Comparison of ENCODE assay signal across 19 cellular contexts in the genomic region with DNA sequence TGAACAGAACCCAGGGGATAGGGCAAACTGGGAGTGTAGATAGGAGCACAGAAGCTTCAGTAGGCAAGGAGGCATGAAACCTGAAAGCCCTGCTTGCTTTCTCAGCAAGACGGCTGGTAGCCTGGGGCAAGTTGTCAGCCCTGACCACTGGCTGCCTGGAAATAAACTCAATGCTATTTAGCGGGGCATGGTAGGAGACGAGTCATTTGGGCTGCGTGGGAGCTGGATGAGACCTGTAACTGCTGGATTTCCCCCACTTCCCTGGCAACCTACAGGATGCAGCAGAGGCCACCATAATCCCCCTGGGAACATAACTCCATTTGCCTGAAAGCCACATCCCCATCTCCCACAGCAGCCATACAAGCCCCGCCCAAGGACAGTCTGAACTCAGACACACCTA.
A peak's percentile ranks its signal among the peaks of the same experiment; 100 is the strongest.
DNase-seq lines count a peak whose midpoint lies in the region; ATAC-seq, FAIRE-seq and TF ChIP-seq lines count a peak whose summit lies in the region.
"Had no signal": no experiment of that assay in that cellular context is flagged by ENCODE, and none has a peak within 500 bp of the region (broad histone marks: within the 10 kb centered on the region; RNA-seq: fewer than 3 reads in every experiment).

No MANE protein-coding gene starts in this region.

- H3K36me3 ChIP-seq in breast epithelium (no peaks in the 10 kb centered on the region), bronchial epithelial cell (ENCODE audit: control insufficient read depth, insufficient read depth, low read length) (no peaks in the 10 kb centered on the region)
- H3K36me3 ChIP-seq: SJSA1 had no signal

- POLR2A ChIA-PET in MCF 10A (lab: Yijun Ruan, JAX): interaction anchor here (0.7 kb wide), 1 partner anchor 202 kb away, joined by 3 read pairs; no protein-coding TSS in a partner anchor

- CTCF ChIA-PET in MCF 10A (lab: Yijun Ruan, JAX): interaction anchor here (0.6 kb wide), 1 partner anchor 199 kb away, joined by 4 read pairs; no protein-coding TSS in a partner anchor

- H3K4me1 ChIP-seq in breast epithelium: no peaks in the 10 kb centered on the region
- H3K4me1 ChIP-seq: SJSA1 had no signal

- H3K27ac ChIP-seq in breast epithelium: no peak overlapping the region
- H3K27ac ChIP-seq: HL-60, SJSA1 had no signal

- H3K9me3 Mint-ChIP-seq in MCF 10A (ENCODE audit: unreplicated experiment): peaks cover 41% of the 10 kb centered on the region

- H3K27me3 ChIP-seq in breast epithelium: no peaks in the 10 kb centered on the region
- no peaks in the 10 kb centered on the region for H3K27me3 ChIP-seq in bronchial epithelial cell (ENCODE audit: control insufficient read depth, insufficient read depth, low read length)
- H3K27me3 ChIP-seq: SJSA1 had no signal

- intact Hi-C loops in MCF 10A (cut with micrococcal nuclease) (no loop called here), breast epithelium (cut with DNase I; ENCODE audit: low total_unique reads) (no loop called here)

- peak; percentile 24 for DNase-seq in MCF 10A (ENCODE audit: unreplicated experiment)
- DNase-seq in breast epithelium (ENCODE audit: low spot score in 2 of 2): no peak
- DNase-seq in NCI-H226: peak; percentile 42
- peak; percentile 41 for DNase-seq in bronchial epithelial cell (ENCODE audit: low read depth)
- no peak for DNase-seq in T-helper 17 cell
- no peak for DNase-seq in C1 segment of cervical spinal cord (lab: John Stamatoyannopoulos, UW)
- DNase-seq: CD4-positive, alpha-beta T cell; DMS153; Kasumi-1; NCI-H1417; NCI-H187; NCI-H2107; NCI-H510A treated with DMSO at 0.1 percent for 48 hours had no signal

- BruUV-seq in MCF 10A (replicated peaks; lab: Mats Ljungman, UMichigan): no TSS peak

- TF ChIP-seq CTCF in MCF 10A (IDR thresholded peaks at IDR 0.05; ENCODE audit: unreplicated experiment) (no peak), breast epithelium (IDR thresholded peaks at IDR 0.05) (no peak), bronchial epithelial cell (IDR thresholded peaks at IDR 0.05; ENCODE audit: insufficient read depth, low read length, severe bottlenecking) (no peak)

- no peak for ATAC-seq in HG03175 (IDR thresholded peaks at IDR 0.05; ENCODE audit: unreplicated experiment)
- ATAC-seq in HG03378 (IDR thresholded peaks at IDR 0.05; ENCODE audit: unreplicated experiment): no peak
- no peak for ATAC-seq in T-helper 17 cell

- no peak for TF ChIP-seq POLR2A in breast epithelium (IDR thresholded peaks at IDR 0.05)

- H3K4me1 Mint-ChIP-seq in MCF 10A (ENCODE audit: insufficient read depth, unreplicated experiment) (peaks cover 11% of the 10 kb centered on the region), T-helper 17 cell (no peaks in the 10 kb centered on the region)
- H3K4me1 Mint-ChIP-seq: B cell had no signal

- H3K9me3 ChIP-seq in breast epithelium (peaks cover 0 to 36% of the 10 kb centered on the region in 2 donors), T-helper 17 cell (ENCODE audit: control insufficient read depth, low read length, poor library complexity, severe bottlenecking) (no peaks in the 10 kb centered on the region)
- H3K9me3 ChIP-seq: SJSA1 had no signal

- H3K4me3 ChIP-seq in breast epithelium (no peak overlapping the region), bronchial epithelial cell (ENCODE audit: low read depth, low read length) (no peak overlapping the region)
- H3K4me3 ChIP-seq: SJSA1 had no signal

- no peak overlapping the region for H3K27ac Mint-ChIP-seq in MCF 10A (ENCODE audit: low read depth, unreplicated experiment)
- H3K27ac Mint-ChIP-seq in T-helper 17 cell: no peak overlapping the region
- H3K27ac Mint-ChIP-seq: B cell; CD4-positive, alpha-beta T cell had no signal

- no peak for FAIRE-seq in bronchial epithelial cell (lab: Jason Lieb, UNC)
- FAIRE-seq: H1 had no signal

- no peak overlapping the region for H3K4me3 Mint-ChIP-seq in MCF 10A (ENCODE audit: unreplicated experiment)
- no peak overlapping the region for H3K4me3 Mint-ChIP-seq in T-helper 17 cell
- H3K4me3 Mint-ChIP-seq: B cell; CD4-positive, alpha-beta T cell had no signal

- peaks cover 5% of the 10 kb centered on the region for H3K36me3 Mint-ChIP-seq in MCF 10A (ENCODE audit: insufficient read depth, unreplicated experiment)
- H3K36me3 Mint-ChIP-seq in T-helper 17 cell (ENCODE audit: low read depth): no peaks in the 10 kb centered on the region

- H3K27me3 Mint-ChIP-seq in MCF 10A (ENCODE audit: insufficient read depth, unreplicated experiment) (no peaks in the 10 kb centered on the region), T-helper 17 cell (no peaks in the 10 kb centered on the region)
- H3K27me3 Mint-ChIP-seq: B cell; CD4-positive, alpha-beta T cell had no signal

Comparison
In these comparisons a context has a peak if more than half of its experiments do, and no peak if none do; other contexts are left out.
1. DNase-seq: peak in MCF 10A (single experiment), NCI-H226 (single experiment) and bronchial epithelial cell (single experiment); none in breast epithelium (0 of 2), T-helper 17 cell (0 of 3) and C1 segment of cervical spinal cord (0 of 14).